In the genomic region with DNA sequence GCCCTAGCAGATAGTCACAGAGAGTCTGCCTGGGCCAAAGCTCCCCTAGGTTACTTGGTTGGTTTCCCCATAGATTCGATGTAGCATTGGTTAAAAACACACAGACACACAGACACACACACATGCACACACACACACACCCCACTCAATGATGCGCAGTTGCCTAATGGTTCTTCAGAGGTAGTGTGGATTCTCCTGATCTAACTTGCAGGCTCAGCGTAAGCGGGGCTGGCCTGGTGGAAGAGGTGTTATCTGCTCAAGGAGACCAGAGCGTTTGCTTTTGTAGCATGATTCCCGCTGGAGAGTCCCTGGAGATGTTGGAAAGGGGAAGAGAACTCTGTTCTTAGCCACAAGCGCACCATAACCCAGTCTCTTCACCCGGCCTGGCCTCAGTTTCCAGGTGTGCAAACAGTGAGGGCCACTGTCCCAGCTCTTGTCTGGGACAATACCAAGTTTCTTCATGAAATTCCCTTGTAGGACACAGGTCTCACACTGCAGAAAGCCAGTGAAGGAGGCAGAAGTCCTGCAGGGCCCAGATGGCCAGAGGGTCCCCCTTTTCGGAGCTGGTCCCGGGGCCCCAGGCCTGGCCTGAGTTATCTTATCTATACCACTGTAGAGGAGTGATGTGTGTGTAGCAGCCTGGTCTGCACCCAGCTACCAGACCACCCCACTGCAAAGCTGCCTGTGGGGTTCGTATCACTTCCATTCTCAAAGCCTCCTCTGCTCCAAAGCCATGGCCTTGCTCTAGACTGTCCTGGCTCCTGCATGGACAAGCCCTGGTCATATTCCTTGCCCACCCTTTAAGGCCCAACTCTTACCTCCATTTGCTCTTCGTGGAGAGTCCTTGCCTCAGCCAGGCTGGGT, we compare ENCODE assay signal across 21 cellular contexts. TPM values are rescaled to one million over a fixed set of nuclear protein-coding genes. Genes with fewer than 3 reads are reported as not detected.
DNase-seq lines count a peak whose midpoint lies in the region; ATAC-seq and TF ChIP-seq lines count a peak whose summit lies in the region.
"Had no signal": no experiment of that assay in that cellular context is flagged by ENCODE, and none has a peak within 500 bp of the region (broad histone marks: within the 10 kb centered on the region; RNA-seq: fewer than 3 reads in every experiment).

No MANE protein-coding gene starts in this region.

- no peak for TF ChIP-seq CTCF in AG10803 (conservative IDR thresholded peaks at IDR 0.05; ENCODE audit: low read length)
- no peak for TF ChIP-seq CTCF in coronary artery (IDR thresholded peaks at IDR 0.05)
- no peak for TF ChIP-seq CTCF in mesothelial cell of epicardium (IDR thresholded peaks at IDR 0.05; ENCODE audit: unreplicated experiment)

- H3K4me1 Mint-ChIP-seq in mesothelial cell of epicardium, result peaks cover 88% of the 10 kb centered on the region
- H3K4me1 Mint-ChIP-seq: activated T-helper 17 cell treated with anti-CD3 and anti-CD28 coated beads, Interleukin-2, amount 50 U/mL, for 72 hours had no signal

- DNase-seq in AG10803 (ENCODE audit: low read depth) (no peak), coronary artery (ENCODE audit: low spot score) (no peak), mesothelial cell of epicardium (ENCODE audit: low spot score in 2 of 2, unreplicated experiment in 2 of 2) (no peak)
- no peak for DNase-seq in stimulated activated naive CD4-positive, alpha-beta T cell (lab: John Stamatoyannopoulos, UW)
- DNase-seq in activated CD4-positive, CD25-positive, alpha-beta regulatory T cell (lab: John Stamatoyannopoulos, UW), result no peak
- DNase-seq: amniotic stem cell; CD8-positive, alpha-beta T cell; DND-41; erythroblast; HCEC 1CT; head of caudate nucleus; NCI-H187; SIG-M5; small intestine; T-helper 17 cell had no signal

- peaks cover 14% of the 10 kb centered on the region for H3K36me3 Mint-ChIP-seq in mesothelial cell of epicardium
- H3K36me3 Mint-ChIP-seq: IgD-negative memory B cell had no signal

- peaks cover 28 to 68% (median 40%) of the 10 kb centered on the region in 3 donors for H3K4me1 ChIP-seq in skeletal muscle tissue (ENCODE audit: control insufficient read depth in 3 of 3, insufficient read depth in 3 of 3, low read length in 3 of 3)

- peak overlapping the region; percentile 50; the same call in 1 of the 2 replicates for H3K4me3 ChIP-seq in AG10803 (ENCODE audit: low read length)
- peak overlapping the region; percentile 76 for H3K4me3 ChIP-seq in coronary artery
- peak overlapping the region in 2 of 3 donors; percentile 70 to 76 for H3K4me3 ChIP-seq in skeletal muscle tissue (ENCODE audit: low read length in 3 of 3)

- no peaks in the 10 kb centered on the region for H3K27me3 Mint-ChIP-seq in mesothelial cell of epicardium (ENCODE audit: low read depth)
- H3K27me3 Mint-ChIP-seq: activated T-helper 17 cell treated with anti-CD3 and anti-CD28 coated beads, Interleukin-2, amount 50 U/mL, for 72 hours; T-helper 17 cell had no signal

- H3K27ac ChIP-seq in coronary artery (peak overlapping the region in 1 of 2 donors; percentile 68), skeletal muscle tissue (ENCODE audit: low read depth, low read length) (peak overlapping the region; percentile 39)
- H3K27ac ChIP-seq: HL-60 had no signal

- ATAC-seq in GM21529 (IDR thresholded peaks at IDR 0.05; ENCODE audit: unreplicated experiment) (no peak), GM19467 (IDR thresholded peaks at IDR 0.05; ENCODE audit: unreplicated experiment) (no peak)
- ATAC-seq: activated T-helper 17 cell treated with anti-CD3 and anti-CD28 coated beads, Interleukin-2, amount 50 U/mL, for 72 hours; CD8-positive, alpha-beta T cell; T-helper 17 cell had no signal

- peaks cover 0 to 14% (median 5%) of the 10 kb centered on the region in 3 donors for H3K36me3 ChIP-seq in skeletal muscle tissue (ENCODE audit: control insufficient read depth in 3 of 3, insufficient read depth in 3 of 3, low read length in 3 of 3)

- peak overlapping the region; percentile 90 for H3K27ac Mint-ChIP-seq in mesothelial cell of epicardium
- H3K27ac Mint-ChIP-seq: activated T-helper 17 cell treated with anti-CD3 and anti-CD28 coated beads, Interleukin-2, amount 50 U/mL, for 72 hours; CD8-positive, alpha-beta T cell; T-helper 17 cell had no signal

- peak overlapping the region in 2 of 3 donors; percentile 57 to 87 for H3K9ac ChIP-seq in skeletal muscle tissue (ENCODE audit: low read depth in 1 of 3, low read length in 3 of 3)

- H3K4me3 Mint-ChIP-seq in mesothelial cell of epicardium, result peak overlapping the region; percentile 82
- H3K4me3 Mint-ChIP-seq: activated T-helper 17 cell treated with anti-CD3 and anti-CD28 coated beads, Interleukin-2, amount 50 U/mL, for 72 hours; CD8-positive, alpha-beta T cell; T-helper 17 cell had no signal

- no peaks in the 10 kb centered on the region for H3K27me3 ChIP-seq in skeletal muscle tissue (ENCODE audit: control insufficient read depth in 3 of 3, insufficient read depth in 3 of 3, low read length in 3 of 3)

- no peaks in the 10 kb centered on the region for H3K9me3 Mint-ChIP-seq in mesothelial cell of epicardium
- H3K9me3 Mint-ChIP-seq: activated T-helper 17 cell treated with anti-CD3 and anti-CD28 coated beads, Interleukin-2, amount 50 U/mL, for 72 hours; CD8-positive, alpha-beta T cell; IgD-negative memory B cell had no signal

- H3K9me3 ChIP-seq in skeletal muscle tissue (ENCODE audit: control insufficient read depth in 3 of 3, low read length in 3 of 3), result no peaks in the 10 kb centered on the region

RNA-seq across cellular contexts. Expression of gene ACKR3, which starts 3.7 kb away (rescaled TPM):
- 70.6 to 78.7 TPM (median 77.6 TPM) in 3 replicates for total RNA-seq in mesothelial cell of epicardium
- 21.4 TPM for total RNA-seq in skeletal muscle tissue
